In the genomic region with DNA sequence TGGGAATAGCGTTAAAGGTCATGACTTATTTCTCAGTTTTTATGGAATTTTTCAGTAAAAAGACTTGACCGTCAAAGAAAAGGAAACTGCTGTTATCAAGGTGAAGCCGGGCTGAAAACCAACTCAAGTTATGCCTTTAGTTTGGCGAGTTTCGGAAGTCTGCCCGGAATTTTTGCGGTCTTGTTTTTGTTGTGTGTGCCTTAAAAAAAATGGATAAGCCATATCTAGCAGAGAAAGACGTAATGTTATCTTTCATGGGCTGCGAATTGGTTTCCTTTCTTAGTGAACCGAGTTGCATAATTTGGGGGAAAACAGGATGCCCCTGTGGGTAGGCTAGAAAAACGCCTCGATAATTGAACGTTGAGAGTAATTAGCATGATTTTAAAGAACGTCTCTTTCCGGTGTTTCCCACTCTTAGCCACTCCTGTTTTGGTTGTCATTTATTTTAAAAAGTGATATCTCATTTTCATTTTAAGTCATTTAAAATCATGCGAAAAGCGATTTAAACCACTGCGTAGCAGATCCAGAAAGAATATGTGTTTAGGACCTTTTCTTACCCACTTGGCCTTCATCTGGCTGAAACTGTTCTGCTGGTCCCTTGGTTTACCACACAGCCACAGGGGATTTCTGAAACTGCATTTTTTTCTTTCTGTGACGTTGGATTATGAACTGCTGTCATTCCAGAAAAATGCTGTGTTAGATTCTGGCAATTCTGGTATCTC, we compare ENCODE assay signal across 8 cellular contexts. TPM values are rescaled to one million over a fixed set of nuclear protein-coding genes. Genes with fewer than 3 reads are reported as not detected.
DNase-seq lines count a peak whose midpoint lies in the region; ATAC-seq and TF ChIP-seq lines count a peak whose summit lies in the region.

No MANE protein-coding gene starts in this region.

- peak overlapping the region; percentile 99 for H3K27ac Mint-ChIP-seq in activated CD4-positive, alpha-beta memory T cell treated with anti-CD3 and anti-CD28 coated beads for 36 hours

- H3K36me3 Mint-ChIP-seq in activated CD4-positive, alpha-beta memory T cell treated with anti-CD3 and anti-CD28 coated beads for 36 hours = peaks cover 59% of the 10 kb centered on the region

- H3K9me3 Mint-ChIP-seq in activated CD4-positive, alpha-beta memory T cell treated with anti-CD3 and anti-CD28 coated beads for 36 hours = no peaks in the 10 kb centered on the region

- 2 to 3% (median 2%) methylated on average over 19 of the region's 19 CpGs for WGBS in ovary, 3 donors

- CTCF ChIA-PET in activated CD4-positive, alpha-beta memory T cell treated with anti-CD3 and anti-CD28 coated beads for 36 hours (lab: Charles Lee) = interaction anchor here (0.7 to 2.8 kb wide), 11 partner anchors 21 to 375 kb away, joined by 3 to 19 read pairs (median 6); no protein-coding TSS in a partner anchor

- H3K36me3 ChIP-seq in ovary = no peaks in the 10 kb centered on the region

- peak; percentile 59 to 63 for DNase-seq in AML-193 (lab: John Stamatoyannopoulos, UW)
- DNase-seq in LNCaP clone FGC (ENCODE audit: low read depth) = no peak
- peak; percentile 79 for DNase-seq in activated CD4-positive, alpha-beta memory T cell treated with anti-CD3 and anti-CD28 coated beads for 36 hours
- DNase-seq in epithelial cell of prostate (ENCODE audit: low read depth, low spot score) = no peak
- DNase-seq in ovary = no peak
- DNase-seq in DMS114 treated with DMSO at 0.1 percent for 48 hours (lab: John Stamatoyannopoulos, UW; ENCODE audit: unreplicated experiment) = no peak
- no peak for DNase-seq in COLO668 (lab: John Stamatoyannopoulos, UW; ENCODE audit: unreplicated experiment)

- TF ChIP-seq CTCF in LNCaP clone FGC (IDR thresholded peaks at IDR 0.05; ENCODE audit: control insufficient read depth, extremely low read depth, insufficient read depth) (no peak), ovary (IDR thresholded peaks at IDR 0.05) (no peak)

- TF ChIP-seq POLR2A in ovary (IDR thresholded peaks at IDR 0.05) = no peak

- no peaks in the 10 kb centered on the region for H3K27me3 ChIP-seq in ovary

- peak; percentile 17 for ATAC-seq in GM19043 (IDR thresholded peaks at IDR 0.05; ENCODE audit: low read depth, unreplicated experiment)

- TF ChIP-seq EP300 in ovary (IDR thresholded peaks at IDR 0.05) = no peak

- H3K27ac ChIP-seq in epithelial cell of prostate (peak overlapping the region; percentile 95), ovary (peak overlapping the region; percentile 98 to 99)

- no peaks in the 10 kb centered on the region for H3K9me3 ChIP-seq in ovary

- intact Hi-C loops in activated CD4-positive, alpha-beta memory T cell treated with anti-CD3 and anti-CD28 coated beads for 36 hours (cut with micrococcal nuclease) = loop anchor here (1.0 to 5.0 kb wide), 15 partner anchors 11 to 375 kb away; partner anchors contain the start of genes NXPE3, PCNP and ZBTB11
- intact Hi-C loops in ovary (cut with DNase I) = loop anchor here in 1 of 4 donors (5.0 kb wide), 1 partner anchor 43 kb away; no protein-coding TSS in a partner anchor

- H3K4me1 ChIP-seq in ovary (ENCODE audit: insufficient read depth) = peaks cover 4% of the 10 kb centered on the region

- H3K27me3 Mint-ChIP-seq in activated CD4-positive, alpha-beta memory T cell treated with anti-CD3 and anti-CD28 coated beads for 36 hours = no peaks in the 10 kb centered on the region

- H3K4me3 ChIP-seq in LNCaP clone FGC (ENCODE audit: low read depth, low read length) (peak overlapping the region; percentile 83), ovary (peak overlapping the region; percentile 76)

- POLR2A ChIA-PET in activated CD4-positive, alpha-beta memory T cell treated with anti-CD3 and anti-CD28 coated beads for 36 hours (lab: Charles Lee) = interaction anchor here (0.6 to 6.8 kb wide), 29 partner anchors 8 to 460 kb away, joined by 3 to 198 read pairs (median 6); partner anchors contain the start of genes CEP97, NXPE3 and RPL24

- H3K4me3 Mint-ChIP-seq in activated CD4-positive, alpha-beta memory T cell treated with anti-CD3 and anti-CD28 coated beads for 36 hours = peak overlapping the region; percentile 92

- peaks cover 57% of the 10 kb centered on the region for H3K4me1 Mint-ChIP-seq in activated CD4-positive, alpha-beta memory T cell treated with anti-CD3 and anti-CD28 coated beads for 36 hours (ENCODE audit: low read depth)

RNA-seq across cellular contexts. Expression of gene NFKBIZ, which starts 1.2 kb away (rescaled TPM):
- 10 to 100 TPM; 65.9 to 74.9 TPM for total RNA-seq in activated CD4-positive, alpha-beta memory T cell treated with anti-CD3 and anti-CD28 coated beads for 36 hours
- 100 to 1,000 TPM in 1 of 7 donors, 10 to 100 TPM in 6; 29.2 to 194 (median 45.5) TPM for total RNA-seq in ovary
- polyA plus RNA-seq in ovary = 10 to 100 TPM in 1 of 2 donors, 1 to 10 TPM in 1; 7.5 to 18.8 TPM

Comparison
In these comparisons a context has a peak if more than half of its experiments do, and no peak if none do; other contexts are left out.
1. DNase-seq: peak in AML-193 (2 of 2) and activated CD4-positive, alpha-beta memory T cell treated with anti-CD3 and anti-CD28 coated beads for 36 hours (single experiment); none in LNCaP clone FGC (single experiment), epithelial cell of prostate (single experiment), ovary (0 of 5), DMS114 treated with DMSO at 0.1 percent for 48 hours (single experiment) and COLO668 (single experiment).